Comparison of ENCODE assay signal across 9 cellular contexts in the genomic region with DNA sequence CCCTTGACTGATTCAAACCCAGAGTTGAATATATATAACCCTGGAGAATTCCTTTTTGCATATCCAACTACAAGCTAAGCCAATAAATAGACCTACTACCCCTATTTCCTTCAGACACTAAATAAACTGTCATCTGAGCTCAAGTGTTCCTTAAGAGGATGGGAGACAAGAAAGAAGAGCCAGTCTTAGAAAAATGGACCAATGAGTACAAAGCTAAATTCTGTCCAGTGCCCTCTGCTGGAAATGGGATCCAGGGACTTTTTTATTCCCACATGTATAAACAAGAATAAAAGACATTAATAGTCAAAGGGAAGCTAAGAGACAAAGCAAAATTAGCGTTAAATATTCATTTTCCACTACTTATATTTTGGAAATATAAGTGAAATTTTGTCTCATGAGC. TPM values are rescaled to one million over a fixed set of nuclear protein-coding genes. Genes with fewer than 3 reads are reported as not detected.
DNase-seq lines count a peak whose midpoint lies in the region; TF ChIP-seq lines count a peak whose summit lies in the region.
"Had no signal": no experiment of that assay in that cellular context is flagged by ENCODE, and none has a peak within 500 bp of the region (broad histone marks: within the 10 kb centered on the region; RNA-seq: fewer than 3 reads in every experiment).

No MANE protein-coding gene starts in this region.

- H3K27ac ChIP-seq in OCI-LY1 (ENCODE audit: low read depth, low read length, poor library complexity, severe bottlenecking) (peak overlapping the region; percentile 13), sigmoid colon (peak overlapping the region; percentile 89 to 98 (median 95))

- peaks cover 42% of the 10 kb centered on the region for H3K36me3 Mint-ChIP-seq in endothelial cell (ENCODE audit: low read depth, unreplicated experiment)

- H3K4me3 Mint-ChIP-seq in endothelial cell (ENCODE audit: unreplicated experiment), result no peak overlapping the region

- TF ChIP-seq POLR2A in sigmoid colon (IDR thresholded peaks at IDR 0.05), result no peak

- H3K27ac Mint-ChIP-seq in endothelial cell (ENCODE audit: unreplicated experiment), result no peak overlapping the region

- no peaks in the 10 kb centered on the region for H3K27me3 ChIP-seq in OCI-LY1 (ENCODE audit: insufficient read depth, low read length)
- H3K27me3 ChIP-seq in sigmoid colon, result no peaks in the 10 kb centered on the region

- H3F3A ChIP-seq in OCI-LY1 (ENCODE audit: insufficient read depth, low read length), result 0 out of 2 replicates have a peak, but pooled peaks cover 2% of the 10 kb centered on the region

- no peak overlapping the region for H2AFZ ChIP-seq in OCI-LY1 (ENCODE audit: low read length)

- H3K79me2 ChIP-seq in OCI-LY1 (ENCODE audit: insufficient read depth, low read length), result peaks cover 29% of the 10 kb centered on the region

- peaks cover 17% of the 10 kb centered on the region for H3K27me3 Mint-ChIP-seq in endothelial cell (ENCODE audit: unreplicated experiment)

- H3K9me3 ChIP-seq in OCI-LY1 (ENCODE audit: low read length), result no peaks in the 10 kb centered on the region
- H3K9me3 ChIP-seq in sigmoid colon, result no peaks in the 10 kb centered on the region

- peaks cover 34% of the 10 kb centered on the region for H3K4me1 Mint-ChIP-seq in endothelial cell (ENCODE audit: unreplicated experiment)

- no peak overlapping the region for H3K9ac ChIP-seq in OCI-LY1 (ENCODE audit: low read length)

- intact Hi-C loops in sigmoid colon (cut with DNase I), result loop anchor here (10.0 kb wide), 1 partner anchor 1213 kb away; the partner anchor contains the start of gene HSPA1B

- in situ Hi-C loops in GM13976 (cut with MboI; ENCODE audit: low sequenced_read_pairs, unreplicated experiment), result no loop called here

- H3K36me3 ChIP-seq in OCI-LY1 (ENCODE audit: insufficient read depth, low read length), result peaks cover 94% of the 10 kb centered on the region
- H3K36me3 ChIP-seq in sigmoid colon, result peaks cover 29 to 36% (median 31%) of the 10 kb centered on the region in 4 donors

- peak overlapping the region; percentile 88; the same call in 1 of the 2 replicates for H3K4me2 ChIP-seq in OCI-LY1 (ENCODE audit: low read length)

- no peaks in the 10 kb centered on the region for H3K9me3 Mint-ChIP-seq in endothelial cell (ENCODE audit: unreplicated experiment)

- no peak for TF ChIP-seq CTCF in OCI-LY1 (IDR thresholded peaks at IDR 0.05; ENCODE audit: low read length)
- TF ChIP-seq CTCF in endothelial cell (IDR thresholded peaks at IDR 0.05; ENCODE audit: unreplicated experiment), result peak; percentile 26
- peak in 2 of 4 experiments; percentile 16 to 23 for TF ChIP-seq CTCF in sigmoid colon (IDR thresholded peaks at IDR 0.05)
- no peak for TF ChIP-seq CTCF in GM13976 (IDR thresholded peaks at IDR 0.05; ENCODE audit: borderline replicate concordance, control extremely low read depth, extremely low read depth, insufficient read depth, missing control alignments)

- H3K4me1 ChIP-seq in OCI-LY1 (ENCODE audit: insufficient read depth, low read length, severe bottlenecking) (peaks cover 34% of the 10 kb centered on the region), sigmoid colon (peaks cover 0 to 56% (median 48%) of the 10 kb centered on the region in 4 donors)

- H3K4me3 ChIP-seq in OCI-LY1 (ENCODE audit: low read depth, low read length, poor library complexity, severe bottlenecking) (no peak overlapping the region), sigmoid colon (no peak overlapping the region)

- WGBS in sigmoid colon, 2 donors, result 77 to 89% methylated on average over 1 of the region's 1 CpG

- H4K20me1 ChIP-seq in OCI-LY1 (ENCODE audit: insufficient read depth, low read length), result no peaks in the 10 kb centered on the region

- no peaks in the 10 kb centered on the region for H3K9me2 ChIP-seq in OCI-LY1 (ENCODE audit: low read depth, low read length)

- no peak for TF ChIP-seq EP300 in sigmoid colon (IDR thresholded peaks at IDR 0.05)

- DNase-seq in NCI-H510A treated with DMSO at 0.1 percent for 48 hours (lab: John Stamatoyannopoulos, UW), result peak; percentile 16
- DNase-seq in NCI-H510A (lab: John Stamatoyannopoulos, UW), result no peak
- no peak for DNase-seq in endothelial cell (ENCODE audit: low spot score)
- no peak for DNase-seq in sigmoid colon
- no peak for DNase-seq in stimulated activated naive CD4-positive, alpha-beta T cell treated with Interleukin-2 at 50 U/mL for 16 hours (lab: John Stamatoyannopoulos, UW)
- DNase-seq in AG08396 (ENCODE audit: low spot score), result no peak
- DNase-seq in GM13976 (ENCODE audit: low spot score), result no peak
- DNase-seq: activated naive CD4-positive, alpha-beta T cell treated with Interleukin-2 at 50 U/mL for 16 hours had no signal

RNA-seq across cellular contexts. Expression of gene PPP1R10, which starts 4.8 kb away (rescaled TPM):
- total RNA-seq in endothelial cell (ENCODE audit: unreplicated experiment), result 75.8 TPM
- 10 to 100 TPM; 18.5 to 30.2 (median 28.3) TPM for total RNA-seq in sigmoid colon
- polyA plus RNA-seq in sigmoid colon, result 10 to 100 TPM; 13.8 to 30.6 (median 18.7) TPM

RNA-seq across cellular contexts. Expression of gene MRPS18B, which starts 5.4 kb away (rescaled TPM):
- total RNA-seq in endothelial cell (ENCODE audit: unreplicated experiment) (39.8 TPM), sigmoid colon (10 to 100 TPM; 36.3 to 58.9 (median 48.4) TPM)
- 10 to 100 TPM; 74.5 to 81.2 (median 78.6) TPM for polyA plus RNA-seq in sigmoid colon

RNA-seq across cellular contexts. Expression of gene ATAT1, which starts 14.5 kb away (rescaled TPM):
- total RNA-seq in endothelial cell (ENCODE audit: unreplicated experiment), result 30.3 TPM
- total RNA-seq in sigmoid colon, result 1 to 10 TPM; 2.6 to 7.2 (median 4.8) TPM
- 1 to 10 TPM; 3.0 to 8.5 (median 4.2) TPM for polyA plus RNA-seq in sigmoid colon

RNA-seq across cellular contexts. Expression of gene C6orf136, which starts 34.7 kb away (rescaled TPM):
- 15.1 TPM for total RNA-seq in endothelial cell (ENCODE audit: unreplicated experiment)
- total RNA-seq in sigmoid colon, result 10 to 100 TPM in 2 of 4 donors, 1 to 10 TPM in 2; 7.8 to 36.7 (median 20.7) TPM
- polyA plus RNA-seq in sigmoid colon, result 10 to 100 TPM; 51.1 to 60.8 (median 52.3) TPM

RNA-seq across cellular contexts. Expression of gene ABCF1, which starts 41.0 kb away (rescaled TPM):
- total RNA-seq in endothelial cell (ENCODE audit: unreplicated experiment), result 57.2 TPM
- 10 to 100 TPM; 26.9 to 38.8 (median 33.6) TPM for total RNA-seq in sigmoid colon
- 10 to 100 TPM; 17.4 to 46.7 (median 25.4) TPM for polyA plus RNA-seq in sigmoid colon
